36 cellular contexts compared by ENCODE assay signal in the genomic region with DNA sequence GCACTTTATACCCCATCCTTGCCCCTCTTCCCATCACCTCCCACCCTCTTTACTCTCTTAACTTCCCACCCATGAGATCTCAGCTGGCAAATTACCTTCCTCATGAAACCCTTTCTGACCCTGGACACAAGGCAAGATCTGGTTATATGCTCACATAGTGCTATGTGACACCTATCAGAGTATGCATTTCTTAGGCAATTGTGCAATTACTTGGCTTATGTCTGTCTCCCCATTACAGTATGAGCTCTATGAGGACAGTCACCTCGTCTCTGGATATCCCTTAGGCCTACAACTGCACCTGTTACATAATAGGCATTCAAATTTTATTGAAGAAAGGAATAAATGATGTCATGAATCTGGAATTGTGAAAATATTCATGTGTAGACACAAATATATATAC.
"Had no signal": no experiment of that assay in that cellular context is flagged by ENCODE, and none has a peak within 500 bp of the region (broad histone marks: within the 10 kb centered on the region; RNA-seq: fewer than 3 reads in every experiment).

No MANE protein-coding gene starts in this region.

- H3K36me3 Mint-ChIP-seq: activated CD4-positive, alpha-beta memory T cell treated with anti-CD3 and anti-CD28 coated beads for 36 hours; activated naive CD4-positive, alpha-beta T cell treated with anti-CD3 and anti-CD28 coated beads, Interleukin-2, amount 50 U/mL, for 72 hours; activated naive CD8-positive, alpha-beta T cell treated with anti-CD3 and anti-CD28 coated beads for 36 hours had no signal

- H3K27me3 ChIP-seq: adrenal gland, body of pancreas, brain microvascular endothelial cell, cardiac muscle cell had no signal

- ATAC-seq: activated CD8-positive, alpha-beta T cell treated with anti-CD3 and anti-CD28 coated beads for 36 hours; activated naive CD4-positive, alpha-beta T cell treated with anti-CD3 and anti-CD28 coated beads, Interleukin-2, amount 50 U/mL, for 72 hours; activated T-cell treated with anti-CD3 and anti-CD28 coated beads, Interleukin-2, amount 50 U/mL, for 4 hours; activated T-cell treated with anti-CD3 and anti-CD28 coated beads, Interleukin-2, amount 50 U/mL, for 72 hours; activated T-helper 17 cell treated with anti-CD3 and anti-CD28 coated beads, Interleukin-2, amount 50 U/mL, for 72 hours; body of pancreas had no signal

- H3K27ac ChIP-seq: adrenal gland, body of pancreas, brain microvascular endothelial cell, cardiac muscle cell had no signal

- H3K36me3 ChIP-seq: adrenal gland, brain microvascular endothelial cell, cardiac muscle cell had no signal

- H3K9me3 ChIP-seq: adrenal gland, body of pancreas had no signal

- DNase-seq: activated B cell treated with CpG ODN at 0.5 μM for 24 hours; activated CD4-positive, alpha-beta memory T cell treated with anti-CD3 and anti-CD28 coated beads for 36 hours; activated CD4-positive, alpha-beta T cell treated with anti-CD3 and anti-CD28 coated beads for 4 hours; activated CD4-positive, alpha-beta T cell treated with anti-CD3 and anti-CD28 coated beads, Interleukin-2, amount 10 ng/mL, durations not matched to agents 24 days and 14 days; activated CD4-positive, alpha-beta T cell treated with anti-CD3 and anti-CD28 coated beads, Interleukin-2, amount 50 U/mL, for 1 hour; activated CD4-positive, alpha-beta T cell treated with anti-CD3 and anti-CD28 coated beads, Interleukin-2, amount 50 U/mL, for 4 hours; activated CD4-positive, CD25-positive, alpha-beta regulatory T cell treated with anti-CD3 and anti-CD28 coated beads, Interleukin-2, amount 50 U/mL, for 72 hours; activated CD8-positive, alpha-beta memory T cell treated with anti-CD3 and anti-CD28 coated beads, Interleukin-2, amount 50 U/mL, for 4 hours; activated CD8-positive, alpha-beta T cell treated with anti-CD3 and anti-CD28 coated beads for 36 hours; activated effector memory CD4-positive, alpha-beta T cell treated with anti-CD3 and anti-CD28 coated beads, Interleukin-2, amount 50 U/mL, for 16 hours; activated gamma-delta T cell treated with Interleukin-2 at 50 U/mL for 16 hours; activated naive CD4-positive, alpha-beta T cell; activated naive CD4-positive, alpha-beta T cell treated with anti-CD3 and anti-CD28 coated beads for 36 hours; activated naive CD4-positive, alpha-beta T cell treated with anti-CD3 and anti-CD28 coated beads, Interleukin-2, amount 50 U/mL, for 16 hours; activated naive CD8-positive, alpha-beta T cell treated with anti-CD3 and anti-CD28 coated beads for 36 hours; activated T-cell treated with anti-CD3 and anti-CD28 coated beads for 4 hours; activated T-cell treated with anti-CD3 and anti-CD28 coated beads, Interleukin-2, amount 50 U/mL, for 1 hour; activated T-cell treated with anti-CD3 and anti-CD28 coated beads, Interleukin-2, amount 50 U/mL, for 4 hours; activated T-cell treated with anti-CD3 and anti-CD28 coated beads, Interleukin-2, amount 50 U/mL, for 72 hours; adrenal gland; amniotic stem cell; aorta; body of pancreas; brain microvascular endothelial cell; caudate nucleus; cerebellar nuclear complex; T-helper 1 cell; T-helper 2 cell; T-helper 9 cell had no signal

- H3K27me3 Mint-ChIP-seq: activated naive CD8-positive, alpha-beta T cell treated with anti-CD3 and anti-CD28 coated beads for 36 hours; central memory CD8-positive, alpha-beta T cell had no signal

- H3K4me1 Mint-ChIP-seq: activated B cell treated with CpG ODN at 0.5 μM for 24 hours; activated CD4-positive, alpha-beta T cell treated with anti-CD3 and anti-CD28 coated beads, Interleukin-2, amount 10 ng/mL, durations not matched to agents 24 days and 14 days; activated naive CD8-positive, alpha-beta T cell treated with anti-CD3 and anti-CD28 coated beads for 36 hours; activated T-helper 17 cell treated with anti-CD3 and anti-CD28 coated beads, Interleukin-2, amount 50 U/mL, for 72 hours; central memory CD8-positive, alpha-beta T cell had no signal

- H3K9me3 Mint-ChIP-seq: activated CD4-positive, alpha-beta memory T cell treated with anti-CD3 and anti-CD28 coated beads for 36 hours; activated CD4-positive, alpha-beta T cell treated with anti-CD3 and anti-CD28 coated beads, Interleukin-2, amount 10 ng/mL, durations not matched to agents 24 days and 14 days; activated CD8-positive, alpha-beta T cell treated with anti-CD3 and anti-CD28 coated beads for 36 hours; activated naive CD4-positive, alpha-beta T cell treated with anti-CD3 and anti-CD28 coated beads for 36 hours; activated naive CD8-positive, alpha-beta T cell treated with anti-CD3 and anti-CD28 coated beads for 36 hours; activated T-helper 1 cell treated with anti-CD3 and anti-CD28 coated beads, Interleukin-12 subunit alpha, Interleukin-12 subunit beta, Interleukin-2, Interleukin-4 antibody, amounts not matched to agents 30 ng/mL and 10 ng/mL and 1 ng/mL, durations not matched to agents 14 hours and 24 hours and 36 hours; activated T-helper 17 cell treated with anti-CD3 and anti-CD28 coated beads, Interleukin-2, amount 50 U/mL, for 72 hours; T-helper 1 cell treated with Interleukin-12 subunit alpha and Interleukin-12 subunit beta and Interleukin-4 antibody, amounts not matched to agents 30 μg/mL and 1 μg/mL, for 36 hours; T-helper 2 cell treated with Interferon-gamma antibody and Interleukin-4, amounts not matched to agents 5 μg/mL and 100 μg/mL, for 36 hours had no signal

- H3K4me1 ChIP-seq: adrenal gland, body of pancreas had no signal

- H3K4me3 ChIP-seq: adrenal gland, body of pancreas, cardiac muscle cell had no signal

- H3K4me3 Mint-ChIP-seq: activated B cell treated with CpG ODN at 0.5 μM for 24 hours; activated CD4-positive, alpha-beta memory T cell treated with anti-CD3 and anti-CD28 coated beads for 36 hours; activated CD4-positive, alpha-beta T cell treated with anti-CD3 and anti-CD28 coated beads, Interleukin-2, amount 10 ng/mL, durations not matched to agents 24 days and 14 days; activated CD8-positive, alpha-beta T cell treated with anti-CD3 and anti-CD28 coated beads for 36 hours; activated naive CD4-positive, alpha-beta T cell treated with anti-CD3 and anti-CD28 coated beads for 36 hours; activated naive CD8-positive, alpha-beta T cell treated with anti-CD3 and anti-CD28 coated beads for 36 hours; activated T-cell treated with anti-CD3 and anti-CD28 coated beads, Interleukin-2, amount 50 U/mL, for 4 hours; activated T-cell treated with anti-CD3 and anti-CD28 coated beads, Interleukin-2, amount 50 U/mL, for 72 hours; activated T-helper 1 cell treated with anti-CD3 and anti-CD28 coated beads, Interleukin-12 subunit alpha, Interleukin-12 subunit beta, Interleukin-2, Interleukin-4 antibody, amounts not matched to agents 30 ng/mL and 10 ng/mL and 1 ng/mL, durations not matched to agents 14 hours and 24 hours and 36 hours; activated T-helper 17 cell treated with anti-CD3 and anti-CD28 coated beads, Interleukin-2, amount 50 U/mL, for 72 hours; central memory CD8-positive, alpha-beta T cell; T-helper 1 cell treated with Interleukin-12 subunit alpha and Interleukin-12 subunit beta and Interleukin-4 antibody, amounts not matched to agents 30 μg/mL and 1 μg/mL, for 36 hours; T-helper 2 cell treated with Interferon-gamma antibody and Interleukin-4, amounts not matched to agents 5 μg/mL and 100 μg/mL, for 36 hours had no signal

- H3K27ac Mint-ChIP-seq: activated B cell treated with CpG ODN at 0.5 μM for 24 hours; activated CD4-positive, alpha-beta memory T cell treated with anti-CD3 and anti-CD28 coated beads for 36 hours; activated CD4-positive, alpha-beta T cell treated with anti-CD3 and anti-CD28 coated beads, Interleukin-2, amount 10 ng/mL, durations not matched to agents 24 days and 14 days; activated CD8-positive, alpha-beta T cell treated with anti-CD3 and anti-CD28 coated beads for 36 hours; activated naive CD4-positive, alpha-beta T cell treated with anti-CD3 and anti-CD28 coated beads for 36 hours; activated naive CD4-positive, alpha-beta T cell treated with anti-CD3 and anti-CD28 coated beads, Interleukin-2, amount 50 U/mL, for 72 hours; activated naive CD8-positive, alpha-beta T cell treated with anti-CD3 and anti-CD28 coated beads for 36 hours; activated T-cell treated with anti-CD3 and anti-CD28 coated beads, Interleukin-2, amount 50 U/mL, for 72 hours; activated T-helper 1 cell treated with anti-CD3 and anti-CD28 coated beads, Interleukin-12 subunit alpha, Interleukin-12 subunit beta, Interleukin-2, Interleukin-4 antibody, amounts not matched to agents 30 ng/mL and 10 ng/mL and 1 ng/mL, durations not matched to agents 14 hours and 24 hours and 36 hours; activated T-helper 17 cell treated with anti-CD3 and anti-CD28 coated beads, Interleukin-2, amount 50 U/mL, for 72 hours; T-helper 1 cell treated with Interleukin-12 subunit alpha and Interleukin-12 subunit beta and Interleukin-4 antibody, amounts not matched to agents 30 μg/mL and 1 μg/mL, for 36 hours; T-helper 2 cell treated with Interferon-gamma antibody and Interleukin-4, amounts not matched to agents 5 μg/mL and 100 μg/mL, for 36 hours had no signal
